In genomic region chr4:56701644-56702043, GRCh38 we compare ENCODE assay signal across 23 cellular contexts. TPM values are rescaled to one million over a fixed set of nuclear protein-coding genes. Genes with fewer than 3 reads are reported as not detected.
A peak's percentile ranks its signal among the peaks of the same experiment; 100 is the strongest.
DNase-seq lines count a peak whose midpoint lies in the region; ATAC-seq, FAIRE-seq and TF ChIP-seq lines count a peak whose summit lies in the region.
"Had no signal": no experiment of that assay in that cellular context is flagged by ENCODE, and none has a peak within 500 bp of the region (broad histone marks: within the 10 kb centered on the region; RNA-seq: fewer than 3 reads in every experiment).

No MANE protein-coding gene starts in this region.

- peak; percentile 18 for ATAC-seq in left ventricle myocardium superior
- ATAC-seq in omental fat pad (ENCODE audit: low FRiP score): no peak

- no peaks in the 10 kb centered on the region for H3K4me1 ChIP-seq in right atrium auricular region

- no peak overlapping the region for H3K27ac Mint-ChIP-seq in glutamatergic neuron (ENCODE audit: unreplicated experiment)
- H3K27ac Mint-ChIP-seq: CD4-positive, alpha-beta memory T cell had no signal

- DNase-seq in left ventricle myocardium superior: no peak
- no peak for DNase-seq in right atrium auricular region (ENCODE audit: low spot score)
- DNase-seq in OCI-M1 (lab: John Stamatoyannopoulos, UW): peak; percentile 33
- DNase-seq in glutamatergic neuron: peak; percentile 38
- no peak for DNase-seq in omental fat pad (ENCODE audit: low spot score)
- no peak for DNase-seq in stimulated activated CD4-positive, alpha-beta T cell treated with anti-CD3 and anti-CD28 coated beads, Interleukin-15, amount 100 ng/mL, for 24 hours
- DNase-seq in urothelium cell line (ENCODE audit: low spot score): no peak
- DNase-seq: C1 segment of cervical spinal cord; CD4-positive, alpha-beta memory T cell; COR-L47; DMS53; KG1; MG63; NCI-H2029; NCI-H446; NCI-H526; SK-N-SH had no signal

- H3K4me1 Mint-ChIP-seq in glutamatergic neuron (ENCODE audit: low read depth, unreplicated experiment): peaks cover 35% of the 10 kb centered on the region

- TF ChIP-seq CTCF in right atrium auricular region (IDR thresholded peaks at IDR 0.05): no peak
- no peak for TF ChIP-seq CTCF in glutamatergic neuron (IDR thresholded peaks at IDR 0.05; ENCODE audit: partially characterized antibody, unreplicated experiment)
- no peak for TF ChIP-seq CTCF in omental fat pad (IDR thresholded peaks at IDR 0.05)

- H3K36me3 ChIP-seq in right atrium auricular region: no peaks in the 10 kb centered on the region
- H3K36me3 ChIP-seq: MG63 had no signal

- H3K36me3 Mint-ChIP-seq in glutamatergic neuron (ENCODE audit: unreplicated experiment): no peaks in the 10 kb centered on the region
- H3K36me3 Mint-ChIP-seq: CD4-positive, alpha-beta memory T cell had no signal

- H3K4me3 Mint-ChIP-seq in glutamatergic neuron (ENCODE audit: unreplicated experiment): no peak overlapping the region
- H3K4me3 Mint-ChIP-seq: CD4-positive, alpha-beta memory T cell had no signal

- no peak overlapping the region for H3K4me3 ChIP-seq in right atrium auricular region
- H3K4me3 ChIP-seq: MG63 had no signal

- no peak for FAIRE-seq in urothelium cell line (lab: Jason Lieb, UNC)
- FAIRE-seq: H1, HTR-8/SVneo, RCC 7860 had no signal

- H3K27ac ChIP-seq in right atrium auricular region: no peak overlapping the region

- H3K27me3 Mint-ChIP-seq in glutamatergic neuron (ENCODE audit: unreplicated experiment): peaks cover 4% of the 10 kb centered on the region
- H3K27me3 Mint-ChIP-seq: CD4-positive, alpha-beta memory T cell had no signal

- intact Hi-C loops in left ventricle myocardium superior (cut with micrococcal nuclease): no loop called here

- peaks cover 2% of the 10 kb centered on the region for H3K9me3 Mint-ChIP-seq in glutamatergic neuron (ENCODE audit: unreplicated experiment)
- H3K9me3 Mint-ChIP-seq: CD4-positive, alpha-beta memory T cell had no signal

- H3K9me3 ChIP-seq in right atrium auricular region: no peaks in the 10 kb centered on the region
- H3K9me3 ChIP-seq: MG63, SK-N-SH had no signal

- no peaks in the 10 kb centered on the region for H3K27me3 ChIP-seq in right atrium auricular region
- H3K27me3 ChIP-seq: MG63 had no signal

RNA-seq across cellular contexts. Expression of gene HOPX, which starts 20.5 kb away (rescaled TPM):
- total RNA-seq in left ventricle myocardium superior (64.8 TPM), right atrium auricular region (100 to 1,000 TPM in 1 of 2 donors, 1 to 10 TPM in 1; 7.8 to 203 TPM), glutamatergic neuron (ENCODE audit: unreplicated experiment) (0.54 TPM), omental fat pad (1 to 10 TPM; 2.4 to 6.8 (median 4.1) TPM)
- total RNA-seq: A172, Daoy, G401, H1 had no signal

Comparison
In these comparisons a context has a peak if more than half of its experiments do, and no peak if none do; other contexts are left out.
1. DNase-seq: peak in OCI-M1 (single experiment) and glutamatergic neuron (single experiment); none in left ventricle myocardium superior (single experiment), right atrium auricular region (single experiment), omental fat pad (single experiment), stimulated activated CD4-positive, alpha-beta T cell treated with anti-CD3 and anti-CD28 coated beads, Interleukin-15, amount 100 ng/mL, for 24 hours (single experiment) and urothelium cell line (single experiment).